In the genomic region with DNA sequence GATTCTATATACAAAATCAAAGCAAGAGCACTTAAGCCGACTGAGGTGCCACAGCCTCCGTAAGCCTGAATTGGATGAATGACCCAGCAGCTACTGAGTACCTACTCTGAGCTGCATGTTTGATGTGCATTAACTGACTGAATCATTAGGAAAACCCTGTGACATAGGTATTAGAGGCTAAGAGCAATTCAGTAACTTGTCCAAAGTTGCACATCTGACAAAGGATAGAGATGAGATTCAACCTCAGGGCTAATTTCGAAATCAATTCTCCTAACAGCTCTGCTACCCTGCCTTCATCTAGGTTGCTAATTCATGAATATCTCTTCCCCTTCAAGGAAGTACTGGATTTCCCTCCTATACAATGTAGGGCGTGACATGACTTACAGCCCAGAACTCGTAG, we compare ENCODE assay signal across 40 cellular contexts.
"Had no signal": no experiment of that assay in that cellular context is flagged by ENCODE, and none has a peak within 500 bp of the region (broad histone marks: within the 10 kb centered on the region; RNA-seq: fewer than 3 reads in every experiment).

No MANE protein-coding gene starts in this region.

- H3K4me3 Mint-ChIP-seq: activated B cell treated with CpG ODN at 0.5 μM for 24 hours; activated CD4-positive, alpha-beta memory T cell treated with anti-CD3 and anti-CD28 coated beads for 36 hours; activated CD4-positive, alpha-beta T cell treated with anti-CD3 and anti-CD28 coated beads, Interleukin-2, amount 10 ng/mL, durations not matched to agents 24 days and 14 days; activated CD8-positive, alpha-beta T cell treated with anti-CD3 and anti-CD28 coated beads for 36 hours; activated naive CD4-positive, alpha-beta T cell treated with anti-CD3 and anti-CD28 coated beads, Interleukin-2, amount 10 ng/mL, durations not matched to agents 7 days and 5 days; activated naive CD4-positive, alpha-beta T cell treated with anti-CD3 and anti-CD28 coated beads, Interleukin-2, amount 50 U/mL, for 24 hours; activated naive CD8-positive, alpha-beta T cell; activated T-cell treated with anti-CD3 and anti-CD28 coated beads, Interleukin-2, amount 50 U/mL, for 4 hours; activated T-cell treated with anti-CD3 and anti-CD28 coated beads, Interleukin-2, amount 50 U/mL, for 72 hours; activated T-helper 1 cell treated with anti-CD3 and anti-CD28 coated beads, Interleukin-12 subunit alpha, Interleukin-12 subunit beta, Interleukin-2, Interleukin-4 antibody, amounts not matched to agents 30 ng/mL and 10 ng/mL and 1 ng/mL, durations not matched to agents 14 hours and 24 hours and 36 hours; activated T-helper 17 cell treated with anti-CD3 and anti-CD28 coated beads, Interleukin-2, amount 50 U/mL, for 72 hours; central memory CD8-positive, alpha-beta T cell; T-helper 1 cell treated with Interleukin-12 subunit alpha and Interleukin-12 subunit beta and Interleukin-4 antibody, amounts not matched to agents 30 μg/mL and 1 μg/mL, for 36 hours; T-helper 2 cell treated with Interferon-gamma antibody and Interleukin-4, amounts not matched to agents 5 μg/mL and 100 μg/mL, for 36 hours had no signal

- H3K9me3 ChIP-seq: adrenal gland, body of pancreas, breast epithelium had no signal

- H3K4me1 ChIP-seq: adrenal gland, body of pancreas, breast epithelium had no signal

- H3K27me3 ChIP-seq: adrenal gland, body of pancreas, brain microvascular endothelial cell, breast epithelium, cardiac muscle cell had no signal

- H3K36me3 ChIP-seq: adrenal gland, brain microvascular endothelial cell, breast epithelium, cardiac muscle cell had no signal

- H3K4me3 ChIP-seq: adrenal gland, body of pancreas, breast epithelium, cardiac muscle cell had no signal

- H3K27me3 Mint-ChIP-seq: activated B cell treated with CpG ODN at 0.5 μM for 24 hours; activated CD4-positive, alpha-beta memory T cell treated with anti-CD3 and anti-CD28 coated beads for 36 hours; activated CD8-positive, alpha-beta T cell treated with anti-CD3 and anti-CD28 coated beads for 36 hours; activated naive CD4-positive, alpha-beta T cell treated with anti-CD3 and anti-CD28 coated beads, Interleukin-2, amount 50 U/mL, for 24 hours; activated naive CD8-positive, alpha-beta T cell; activated T-helper 17 cell treated with anti-CD3 and anti-CD28 coated beads, Interleukin-2, amount 50 U/mL, for 72 hours had no signal

- H3K36me3 Mint-ChIP-seq: activated CD4-positive, alpha-beta memory T cell treated with anti-CD3 and anti-CD28 coated beads for 36 hours; activated naive CD4-positive, alpha-beta T cell treated with anti-CD3 and anti-CD28 coated beads, Interleukin-2, amount 10 ng/mL, durations not matched to agents 7 days and 5 days; activated naive CD4-positive, alpha-beta T cell treated with anti-CD3 and anti-CD28 coated beads, Interleukin-2, amount 50 U/mL, for 24 hours; activated naive CD8-positive, alpha-beta T cell had no signal

- H3K27ac ChIP-seq: adrenal gland, body of pancreas, brain microvascular endothelial cell, breast epithelium, cardiac muscle cell, VCaP had no signal

- H3K27ac Mint-ChIP-seq: activated B cell treated with CpG ODN at 0.5 μM for 24 hours; activated CD4-positive, alpha-beta memory T cell treated with anti-CD3 and anti-CD28 coated beads for 36 hours; activated CD4-positive, alpha-beta T cell treated with anti-CD3 and anti-CD28 coated beads, Interleukin-2, amount 10 ng/mL, durations not matched to agents 24 days and 14 days; activated CD8-positive, alpha-beta T cell treated with anti-CD3 and anti-CD28 coated beads for 36 hours; activated naive CD4-positive, alpha-beta T cell treated with anti-CD3 and anti-CD28 coated beads, Interleukin-2, amount 10 ng/mL, durations not matched to agents 7 days and 5 days; activated naive CD4-positive, alpha-beta T cell treated with anti-CD3 and anti-CD28 coated beads, Interleukin-2, amount 50 U/mL, for 24 hours; activated naive CD8-positive, alpha-beta T cell; activated T-cell treated with anti-CD3 and anti-CD28 coated beads, Interleukin-2, amount 50 U/mL, for 72 hours; activated T-helper 1 cell treated with anti-CD3 and anti-CD28 coated beads, Interleukin-12 subunit alpha, Interleukin-12 subunit beta, Interleukin-2, Interleukin-4 antibody, amounts not matched to agents 30 ng/mL and 10 ng/mL and 1 ng/mL, durations not matched to agents 14 hours and 24 hours and 36 hours; activated T-helper 17 cell treated with anti-CD3 and anti-CD28 coated beads, Interleukin-2, amount 50 U/mL, for 72 hours; T-helper 1 cell treated with Interleukin-12 subunit alpha and Interleukin-12 subunit beta and Interleukin-4 antibody, amounts not matched to agents 30 μg/mL and 1 μg/mL, for 36 hours; T-helper 2 cell treated with Interferon-gamma antibody and Interleukin-4, amounts not matched to agents 5 μg/mL and 100 μg/mL, for 36 hours had no signal

- DNase-seq: activated B cell treated with CpG ODN at 0.5 μM for 24 hours; activated CD4-positive, alpha-beta memory T cell treated with anti-CD3 and anti-CD28 coated beads for 36 hours; activated CD4-positive, alpha-beta T cell treated with anti-CD3 and anti-CD28 coated beads for 4 hours; activated CD4-positive, alpha-beta T cell treated with anti-CD3 and anti-CD28 coated beads, Interleukin-2, amount 10 ng/mL, durations not matched to agents 24 days and 14 days; activated CD4-positive, alpha-beta T cell treated with anti-CD3 and anti-CD28 coated beads, Interleukin-2, amount 50 U/mL, for 1 hour; activated CD4-positive, alpha-beta T cell treated with anti-CD3 and anti-CD28 coated beads, Interleukin-2, amount 50 U/mL, for 4 hours; activated CD4-positive, CD25-positive, alpha-beta regulatory T cell treated with anti-CD3 and anti-CD28 coated beads, Interleukin-2, amount 50 U/mL, for 72 hours; activated CD8-positive, alpha-beta memory T cell treated with anti-CD3 and anti-CD28 coated beads, Interleukin-2, amount 50 U/mL, for 4 hours; activated CD8-positive, alpha-beta T cell treated with anti-CD3 and anti-CD28 coated beads for 36 hours; activated effector memory CD4-positive, alpha-beta T cell treated with anti-CD3 and anti-CD28 coated beads, Interleukin-2, amount 50 U/mL, for 16 hours; activated gamma-delta T cell treated with Interleukin-2 at 50 U/mL for 16 hours; activated naive CD4-positive, alpha-beta T cell treated with anti-CD3 and anti-CD28 coated beads, Interleukin-2, amount 10 ng/mL, durations not matched to agents 7 days and 5 days; activated naive CD4-positive, alpha-beta T cell treated with Interleukin-2 at 50 U/mL for 16 hours; activated T-cell treated with anti-CD3 and anti-CD28 coated beads for 4 hours; activated T-cell treated with anti-CD3 and anti-CD28 coated beads, Interleukin-2, amount 50 U/mL, for 1 hour; activated T-cell treated with anti-CD3 and anti-CD28 coated beads, Interleukin-2, amount 50 U/mL, for 4 hours; activated T-cell treated with anti-CD3 and anti-CD28 coated beads, Interleukin-2, amount 50 U/mL, for 72 hours; adrenal gland; amniotic stem cell; aorta; body of pancreas; brain microvascular endothelial cell; caudate nucleus; cerebellar nuclear complex; SW 1271; T-helper 1 cell; T-helper 2 cell; T-helper 9 cell had no signal

- ATAC-seq: activated CD8-positive, alpha-beta T cell treated with anti-CD3 and anti-CD28 coated beads for 36 hours; activated T-cell treated with anti-CD3 and anti-CD28 coated beads, Interleukin-2, amount 50 U/mL, for 4 hours; activated T-cell treated with anti-CD3 and anti-CD28 coated beads, Interleukin-2, amount 50 U/mL, for 72 hours; activated T-helper 17 cell treated with anti-CD3 and anti-CD28 coated beads, Interleukin-2, amount 50 U/mL, for 72 hours; body of pancreas had no signal

- H3K4me1 Mint-ChIP-seq: activated B cell treated with CpG ODN at 0.5 μM for 24 hours; activated CD4-positive, alpha-beta T cell treated with anti-CD3 and anti-CD28 coated beads, Interleukin-2, amount 10 ng/mL, durations not matched to agents 24 days and 14 days; activated naive CD4-positive, alpha-beta T cell treated with anti-CD3 and anti-CD28 coated beads, Interleukin-2, amount 10 ng/mL, durations not matched to agents 7 days and 5 days; activated naive CD4-positive, alpha-beta T cell treated with anti-CD3 and anti-CD28 coated beads, Interleukin-2, amount 50 U/mL, for 24 hours; activated T-helper 17 cell treated with anti-CD3 and anti-CD28 coated beads, Interleukin-2, amount 50 U/mL, for 72 hours; central memory CD8-positive, alpha-beta T cell had no signal

- H3K9me3 Mint-ChIP-seq: activated B cell treated with CpG ODN at 0.5 μM for 24 hours; activated CD4-positive, alpha-beta memory T cell treated with anti-CD3 and anti-CD28 coated beads for 36 hours; activated CD4-positive, alpha-beta T cell treated with anti-CD3 and anti-CD28 coated beads, Interleukin-2, amount 10 ng/mL, durations not matched to agents 24 days and 14 days; activated CD8-positive, alpha-beta T cell treated with anti-CD3 and anti-CD28 coated beads for 36 hours; activated naive CD4-positive, alpha-beta T cell treated with anti-CD3 and anti-CD28 coated beads, Interleukin-2, amount 10 ng/mL, durations not matched to agents 7 days and 5 days; activated naive CD4-positive, alpha-beta T cell treated with anti-CD3 and anti-CD28 coated beads, Interleukin-2, amount 50 U/mL, for 24 hours; activated T-cell treated with anti-CD3 and anti-CD28 coated beads, Interleukin-2, amount 50 U/mL, for 4 hours; activated T-cell treated with anti-CD3 and anti-CD28 coated beads, Interleukin-2, amount 50 U/mL, for 72 hours; activated T-helper 1 cell treated with anti-CD3 and anti-CD28 coated beads, Interleukin-12 subunit alpha, Interleukin-12 subunit beta, Interleukin-2, Interleukin-4 antibody, amounts not matched to agents 30 ng/mL and 10 ng/mL and 1 ng/mL, durations not matched to agents 14 hours and 24 hours and 36 hours; activated T-helper 17 cell treated with anti-CD3 and anti-CD28 coated beads, Interleukin-2, amount 50 U/mL, for 72 hours; central memory CD8-positive, alpha-beta T cell; T-helper 1 cell treated with Interleukin-12 subunit alpha and Interleukin-12 subunit beta and Interleukin-4 antibody, amounts not matched to agents 30 μg/mL and 1 μg/mL, for 36 hours; T-helper 2 cell treated with Interferon-gamma antibody and Interleukin-4, amounts not matched to agents 5 μg/mL and 100 μg/mL, for 36 hours had no signal

- FAIRE-seq: astrocyte, TTC549 had no signal
